In genomic region chr15:90489514-90489913, GRCh38 we compare ENCODE assay signal across 2 cellular contexts.
TF ChIP-seq lines count a peak whose summit lies in the region.

No MANE protein-coding gene starts in this region.

TF ChIP-seq in HEK293, 187 proteins besides CTCF, POLR2A, EP300 and RAD21 (continued from another document):
- 0 out of 2 replicates have a peak, but pooled peaks have one; percentile 16 for TF ChIP-seq ZNF664 (tag by site-specific recombination; IDR thresholded peaks at IDR 0.05)

TF ChIP-seq in WTC11, 78 proteins besides CTCF, POLR2A, EP300 and RAD21 (continued from another document):
- TF ChIP-seq, protein P1, sequence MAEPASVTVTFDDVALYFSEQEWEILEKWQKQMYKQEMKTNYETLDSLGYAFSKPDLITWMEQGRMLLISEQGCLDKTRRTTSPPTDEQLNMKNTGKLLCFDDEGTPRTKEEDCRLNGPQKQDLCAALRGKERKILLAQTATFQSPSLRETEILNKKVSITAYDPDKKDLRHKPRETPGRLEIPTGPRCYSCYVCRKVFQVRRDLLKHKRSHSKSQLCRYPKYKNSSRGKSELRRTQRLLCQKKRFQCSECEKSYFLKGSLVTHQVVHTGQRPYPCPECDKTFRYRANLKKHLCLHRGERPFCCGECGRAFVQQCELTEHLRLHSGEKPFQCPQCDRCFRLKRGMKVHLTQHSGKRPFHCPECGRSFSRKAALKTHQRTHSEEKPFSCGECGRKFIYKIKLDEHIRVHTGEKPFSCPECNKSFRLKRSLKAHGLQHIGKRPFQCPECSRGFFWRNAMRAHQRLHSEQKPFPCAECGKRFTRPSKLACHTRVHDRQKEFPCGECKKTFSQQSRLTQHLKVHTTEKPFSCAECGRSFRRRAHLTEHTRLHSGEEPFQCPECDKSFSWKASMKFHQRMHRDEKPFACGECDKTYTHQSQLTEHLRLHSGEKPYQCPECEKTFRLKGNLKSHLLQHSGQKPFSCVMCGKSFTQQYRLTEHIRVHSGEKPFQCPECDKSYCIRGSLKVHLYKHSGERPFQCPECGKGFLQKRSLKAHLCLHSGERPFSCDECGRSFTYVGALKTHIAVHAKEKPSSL (CRISPR knock-in tag; conservative IDR thresholded peaks at IDR 0.05), result no peak
- TF ChIP-seq NR1H2 (CRISPR knock-in tag; IDR thresholded peaks at IDR 0.05) (no peak), FOXP1 (CRISPR knock-in tag; IDR thresholded peaks at IDR 0.05; ENCODE audit: borderline replicate concordance) (no peak), E2F4 (CRISPR knock-in tag; IDR thresholded peaks at IDR 0.05; ENCODE audit: borderline replicate concordance, low read depth) (no peak), CREM (CRISPR knock-in tag; IDR thresholded peaks at IDR 0.05) (no peak), ZNF396 (CRISPR knock-in tag; IDR thresholded peaks at IDR 0.05; ENCODE audit: borderline replicate concordance) (no peak), TCF7 (CRISPR knock-in tag; IDR thresholded peaks at IDR 0.05; ENCODE audit: low read depth) (no peak), RELA (CRISPR knock-in tag; IDR thresholded peaks at IDR 0.05; ENCODE audit: borderline replicate concordance) (no peak), AFF4 (CRISPR knock-in tag; IDR thresholded peaks at IDR 0.05; ENCODE audit: borderline replicate concordance) (no peak)
- TF ChIP-seq, protein P2, sequence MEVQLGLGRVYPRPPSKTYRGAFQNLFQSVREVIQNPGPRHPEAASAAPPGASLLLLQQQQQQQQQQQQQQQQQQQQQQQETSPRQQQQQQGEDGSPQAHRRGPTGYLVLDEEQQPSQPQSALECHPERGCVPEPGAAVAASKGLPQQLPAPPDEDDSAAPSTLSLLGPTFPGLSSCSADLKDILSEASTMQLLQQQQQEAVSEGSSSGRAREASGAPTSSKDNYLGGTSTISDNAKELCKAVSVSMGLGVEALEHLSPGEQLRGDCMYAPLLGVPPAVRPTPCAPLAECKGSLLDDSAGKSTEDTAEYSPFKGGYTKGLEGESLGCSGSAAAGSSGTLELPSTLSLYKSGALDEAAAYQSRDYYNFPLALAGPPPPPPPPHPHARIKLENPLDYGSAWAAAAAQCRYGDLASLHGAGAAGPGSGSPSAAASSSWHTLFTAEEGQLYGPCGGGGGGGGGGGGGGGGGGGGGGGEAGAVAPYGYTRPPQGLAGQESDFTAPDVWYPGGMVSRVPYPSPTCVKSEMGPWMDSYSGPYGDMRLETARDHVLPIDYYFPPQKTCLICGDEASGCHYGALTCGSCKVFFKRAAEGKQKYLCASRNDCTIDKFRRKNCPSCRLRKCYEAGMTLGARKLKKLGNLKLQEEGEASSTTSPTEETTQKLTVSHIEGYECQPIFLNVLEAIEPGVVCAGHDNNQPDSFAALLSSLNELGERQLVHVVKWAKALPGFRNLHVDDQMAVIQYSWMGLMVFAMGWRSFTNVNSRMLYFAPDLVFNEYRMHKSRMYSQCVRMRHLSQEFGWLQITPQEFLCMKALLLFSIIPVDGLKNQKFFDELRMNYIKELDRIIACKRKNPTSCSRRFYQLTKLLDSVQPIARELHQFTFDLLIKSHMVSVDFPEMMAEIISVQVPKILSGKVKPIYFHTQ (CRISPR knock-in tag; IDR thresholded peaks at IDR 0.05), result no peak
- TF ChIP-seq, protein P3, sequence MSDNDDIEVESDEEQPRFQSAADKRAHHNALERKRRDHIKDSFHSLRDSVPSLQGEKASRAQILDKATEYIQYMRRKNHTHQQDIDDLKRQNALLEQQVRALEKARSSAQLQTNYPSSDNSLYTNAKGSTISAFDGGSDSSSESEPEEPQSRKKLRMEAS (CRISPR knock-in tag; IDR thresholded peaks at IDR 0.05), result no peak
TF ChIP-seq in WTC11: peak in this region for 0.
